In genomic region chr7:36906956-36907355, GRCh38 we compare ENCODE assay signal across 22 cellular contexts.
"Had no signal": no experiment of that assay in that cellular context is flagged by ENCODE, and none has a peak within 500 bp of the region (broad histone marks: within the 10 kb centered on the region; RNA-seq: fewer than 3 reads in every experiment).

No MANE protein-coding gene starts in this region.

- H3K27me3 Mint-ChIP-seq: effector memory CD8-positive, alpha-beta T cell; naive B cell; type B pancreatic cell had no signal

- H3K36me3 ChIP-seq: esophagus muscularis mucosa, gastrocnemius medialis, heart right ventricle, left lung, neural progenitor cell, sigmoid colon, suprapubic skin, thyroid gland had no signal

- H3K9me3 ChIP-seq: esophagus muscularis mucosa, gastrocnemius medialis, heart right ventricle, left lung, psoas muscle, sigmoid colon, suprapubic skin, thyroid gland had no signal

- H3K4me3 Mint-ChIP-seq: effector memory CD8-positive, alpha-beta T cell; naive B cell; neural progenitor cell; type B pancreatic cell had no signal

- H3K27ac ChIP-seq: epithelial cell of prostate, esophagus muscularis mucosa, gastrocnemius medialis, heart right ventricle, left lung, neural progenitor cell, parathyroid adenoma, psoas muscle, sigmoid colon, skin epidermis, suprapubic skin, thyroid gland had no signal

- ATAC-seq: effector memory CD8-positive, alpha-beta T cell; gastrocnemius medialis; heart right ventricle; left lung; psoas muscle had no signal

- DNase-seq: effector memory CD8-positive, alpha-beta T cell; gastrocnemius medialis; heart right ventricle; hypothalamus; left lung; mesendoderm; naive B cell; nucleus accumbens; psoas muscle; retina; sigmoid colon; stimulated activated CD4-positive, alpha-beta T cell treated with anti-CD3 and anti-CD28 coated beads, Interleukin-2, amount 100 ng/mL, for 24 hours; stimulated activated CD4-positive, alpha-beta T cell treated with anti-CD3 and anti-CD28 coated beads, Interleukin-4, amount 100 ng/mL, for 4 hours; stimulated activated naive CD4-positive, alpha-beta T cell; thyroid gland had no signal

- H3K27me3 ChIP-seq: esophagus muscularis mucosa, gastrocnemius medialis, heart right ventricle, left lung, neural progenitor cell, sigmoid colon, suprapubic skin, thyroid gland had no signal

- H3K4me3 ChIP-seq: esophagus muscularis mucosa, gastrocnemius medialis, heart right ventricle, left lung, neural progenitor cell, psoas muscle, sigmoid colon, skin epidermis, suprapubic skin, thyroid gland had no signal

- H3K9me3 Mint-ChIP-seq: neural progenitor cell had no signal

- H3K36me3 Mint-ChIP-seq: neural progenitor cell had no signal

- H3K27ac Mint-ChIP-seq: effector memory CD8-positive, alpha-beta T cell; neural progenitor cell; type B pancreatic cell had no signal

- H3K4me1 ChIP-seq: gastrocnemius medialis, left lung, parathyroid adenoma, psoas muscle, sigmoid colon, suprapubic skin had no signal
